In the genomic region with DNA sequence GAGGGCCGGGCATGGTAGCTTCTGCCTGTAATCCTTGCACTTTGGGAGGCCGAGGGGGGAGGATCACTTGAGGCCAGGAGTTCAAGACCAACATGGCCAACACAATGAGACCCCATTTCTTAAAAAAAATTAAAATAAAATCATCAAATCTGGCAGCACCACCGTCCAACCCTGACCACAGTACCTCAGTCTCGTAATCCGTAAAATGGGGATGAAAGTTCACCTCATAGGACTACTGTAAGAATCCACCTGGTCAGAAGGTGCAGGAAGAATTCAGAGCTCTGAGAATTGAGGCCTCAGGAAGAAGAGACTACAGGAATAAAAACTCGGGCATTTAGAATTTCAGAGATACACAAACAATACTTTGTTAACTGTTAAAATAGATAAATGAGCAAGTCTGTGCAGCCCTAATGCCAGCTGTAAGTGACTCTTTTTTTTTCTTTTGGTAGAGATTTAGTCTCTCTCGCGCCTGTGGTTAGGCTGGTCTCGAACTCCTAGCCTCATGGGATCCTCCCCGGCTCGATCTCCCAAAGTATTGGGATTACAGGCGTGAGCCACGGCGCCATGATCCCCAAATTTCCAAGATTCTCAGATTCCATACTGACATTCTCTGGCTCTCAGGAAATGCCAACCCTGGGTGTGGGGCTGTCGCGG, we compare ENCODE assay signal across 1 cellular context.
TF ChIP-seq lines count a peak whose summit lies in the region.

No MANE protein-coding gene starts in this region.

TF ChIP-seq in HCT116, 20 proteins besides CTCF, POLR2A, EP300 and RAD21:
- TF ChIP-seq JUND (IDR thresholded peaks at IDR 0.05) (no peak), SIN3A (IDR thresholded peaks at IDR 0.05; ENCODE audit: low read depth) (no peak), CBX3 (IDR thresholded peaks at IDR 0.05; ENCODE audit: low read depth) (0 out of 2 replicates have a peak, but pooled peaks have one; percentile 13)
- TF ChIP-seq, protein P1, sequence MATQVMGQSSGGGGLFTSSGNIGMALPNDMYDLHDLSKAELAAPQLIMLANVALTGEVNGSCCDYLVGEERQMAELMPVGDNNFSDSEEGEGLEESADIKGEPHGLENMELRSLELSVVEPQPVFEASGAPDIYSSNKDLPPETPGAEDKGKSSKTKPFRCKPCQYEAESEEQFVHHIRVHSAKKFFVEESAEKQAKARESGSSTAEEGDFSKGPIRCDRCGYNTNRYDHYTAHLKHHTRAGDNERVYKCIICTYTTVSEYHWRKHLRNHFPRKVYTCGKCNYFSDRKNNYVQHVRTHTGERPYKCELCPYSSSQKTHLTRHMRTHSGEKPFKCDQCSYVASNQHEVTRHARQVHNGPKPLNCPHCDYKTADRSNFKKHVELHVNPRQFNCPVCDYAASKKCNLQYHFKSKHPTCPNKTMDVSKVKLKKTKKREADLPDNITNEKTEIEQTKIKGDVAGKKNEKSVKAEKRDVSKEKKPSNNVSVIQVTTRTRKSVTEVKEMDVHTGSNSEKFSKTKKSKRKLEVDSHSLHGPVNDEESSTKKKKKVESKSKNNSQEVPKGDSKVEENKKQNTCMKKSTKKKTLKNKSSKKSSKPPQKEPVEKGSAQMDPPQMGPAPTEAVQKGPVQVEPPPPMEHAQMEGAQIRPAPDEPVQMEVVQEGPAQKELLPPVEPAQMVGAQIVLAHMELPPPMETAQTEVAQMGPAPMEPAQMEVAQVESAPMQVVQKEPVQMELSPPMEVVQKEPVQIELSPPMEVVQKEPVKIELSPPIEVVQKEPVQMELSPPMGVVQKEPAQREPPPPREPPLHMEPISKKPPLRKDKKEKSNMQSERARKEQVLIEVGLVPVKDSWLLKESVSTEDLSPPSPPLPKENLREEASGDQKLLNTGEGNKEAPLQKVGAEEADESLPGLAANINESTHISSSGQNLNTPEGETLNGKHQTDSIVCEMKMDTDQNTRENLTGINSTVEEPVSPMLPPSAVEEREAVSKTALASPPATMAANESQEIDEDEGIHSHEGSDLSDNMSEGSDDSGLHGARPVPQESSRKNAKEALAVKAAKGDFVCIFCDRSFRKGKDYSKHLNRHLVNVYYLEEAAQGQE (IDR thresholded peaks at IDR 0.05; ENCODE audit: low read depth) = no peak
